ENCODE assay signal across 1 cellular context in the genomic region with DNA sequence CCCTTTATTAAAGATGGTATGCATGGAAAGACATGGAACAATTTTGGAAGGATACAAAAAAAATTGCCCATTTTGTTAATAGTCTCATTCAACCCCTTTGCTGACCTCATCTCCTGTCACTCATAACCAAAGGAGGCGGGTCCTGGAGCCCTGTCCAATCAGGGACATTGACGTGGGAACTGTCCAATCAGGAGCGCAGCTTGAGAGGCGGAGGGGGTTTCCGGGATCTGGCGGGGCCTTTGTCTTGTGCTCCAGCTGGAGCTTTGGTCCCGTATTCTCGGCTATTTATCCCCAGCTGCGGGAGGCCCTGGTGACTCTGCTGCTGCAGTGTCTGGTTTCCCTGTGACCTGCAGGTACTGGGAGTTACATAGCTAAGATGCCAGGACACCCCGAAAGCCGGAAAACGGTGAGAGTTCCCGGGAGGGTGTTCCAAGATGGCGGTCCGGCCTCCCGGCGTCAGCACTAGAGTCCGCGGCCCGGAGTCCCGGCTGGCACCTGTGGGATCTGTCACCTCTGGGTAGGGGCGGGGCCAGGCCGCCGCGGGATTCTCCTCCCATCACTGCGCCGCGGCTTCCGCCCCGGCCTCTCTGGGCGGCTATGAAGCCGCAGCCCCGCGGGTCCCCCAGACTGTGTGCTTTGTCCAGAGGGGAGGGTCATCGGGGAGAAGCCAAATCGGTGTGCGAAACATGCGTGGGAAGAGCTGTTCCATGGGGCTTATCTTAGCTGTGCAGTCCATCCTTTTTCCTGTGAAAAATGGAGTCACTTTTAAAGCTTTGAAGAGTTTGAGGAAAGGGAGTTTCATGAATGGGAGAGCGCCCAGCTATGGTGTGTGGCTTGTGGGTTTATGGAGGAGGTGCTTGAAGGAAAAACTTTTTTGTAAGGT.
TF ChIP-seq lines count a peak whose summit lies in the region.

TSS of gene ZNF678 (plus strand) at position 238 of the 883 bp plus-strand sequence. CDS start 87,436 bp downstream, outside the sequence.

TF ChIP-seq in K562, 482 proteins besides CTCF, POLR2A, EP300 and RAD21 (continued from another document and continues in another):
- TF ChIP-seq THRB (CRISPR knock-in tag; conservative IDR thresholded peaks at IDR 0.05) (0 out of 2 replicates have a peak, but pooled peaks have one; percentile 53), SRSF9 (IDR thresholded peaks at IDR 0.05; ENCODE audit: borderline replicate concordance, low read depth, low read length) (no peak), CREBBP (IDR thresholded peaks at IDR 0.05; ENCODE audit: low read depth, low read length) (no peak), NR1H2 (CRISPR knock-in tag; IDR thresholded peaks at IDR 0.05) (no peak), RBBP5 (IDR thresholded peaks at IDR 0.05; ENCODE audit: borderline replicate concordance, insufficient read depth, low read length, poor library complexity, severe bottlenecking) (peak; percentile 82), DACH1 (IDR thresholded peaks at IDR 0.05; ENCODE audit: partially characterized antibody) (no peak), ZNF253 (CRISPR knock-in tag; conservative IDR thresholded peaks at IDR 0.05) (no peak), KLF10 (CRISPR knock-in tag; IDR thresholded peaks at IDR 0.05) (no peak), RFX1 (IDR thresholded peaks at IDR 0.05) (no peak), ESRRA (IDR thresholded peaks at IDR 0.05; ENCODE audit: borderline replicate concordance, low read depth) (peak; percentile 67), PCBP1 (IDR thresholded peaks at IDR 0.05; ENCODE audit: low read depth, low read length, poor library complexity, severe bottlenecking) (no peak), KAT8 (IDR thresholded peaks at IDR 0.05; ENCODE audit: low read depth) (0 out of 2 replicates have a peak, but pooled peaks have one; percentile 61), ZNF76 (CRISPR knock-in tag; IDR thresholded peaks at IDR 0.05; ENCODE audit: borderline replicate concordance) (no peak), ZNF23 (CRISPR knock-in tag; IDR thresholded peaks at IDR 0.05) (no peak), TBL1XR1 (IDR thresholded peaks at IDR 0.05; ENCODE audit: low read length in 2 of 2) (no peak), NR2F6 (CRISPR knock-in tag; IDR thresholded peaks at IDR 0.05) (no peak; the same call in 1 of the 2 replicates), E2F8 (IDR thresholded peaks at IDR 0.05; ENCODE audit: low read depth, partially characterized antibody) (peak; percentile 74), DDX20 (tag; IDR thresholded peaks at IDR 0.05; ENCODE audit: low read depth) (no peak), RBFOX2 (IDR thresholded peaks at IDR 0.05; ENCODE audit: low read depth, low read length) (peak; percentile 93), ZNF134 (CRISPR knock-in tag; conservative IDR thresholded peaks at IDR 0.05) (no peak), ZNF311 (CRISPR knock-in tag; IDR thresholded peaks at IDR 0.05) (no peak), KDM4B (IDR thresholded peaks at IDR 0.05; ENCODE audit: borderline replicate concordance in 2 of 2, low read depth in 1 of 2) (peak in 1 of 2 experiments; percentile 77; a peak in 1 of 4 replicates), JUN (IDR thresholded peaks at IDR 0.05; ENCODE audit: borderline replicate concordance, low read depth, low read length) (peak; percentile 92), JUN (CRISPR knock-in tag; IDR thresholded peaks at IDR 0.05; ENCODE audit: borderline replicate concordance) (no peak), TCF3 (CRISPR knock-in tag; IDR thresholded peaks at IDR 0.05) (peak; percentile 86), SOX6 (IDR thresholded peaks at IDR 0.05) (0 out of 2 replicates have a peak, but pooled peaks have one; percentile 41), HCFC1 (IDR thresholded peaks at IDR 0.05; ENCODE audit: low read depth, low read length) (peak; percentile 44; the same call in 1 of the 2 replicates), TAF7 (tag; IDR thresholded peaks at IDR 0.05) (peak; percentile 56; the same call in 1 of the 2 replicates), ZNF584 (CRISPR knock-in tag; IDR thresholded peaks at IDR 0.05; ENCODE audit: low read depth) (no peak), IRF9 (tag; IDR thresholded peaks at IDR 0.05) (no peak), KAT7 (CRISPR knock-in tag; IDR thresholded peaks at IDR 0.05; ENCODE audit: borderline replicate concordance) (no peak), SRF (CRISPR knock-in tag; IDR thresholded peaks at IDR 0.05) (no peak), RB1 (IDR thresholded peaks at IDR 0.05; ENCODE audit: low read depth) (peak; percentile 66), MYBL2 (IDR thresholded peaks at IDR 0.05; ENCODE audit: low read depth) (no peak), MYBL2 (CRISPR knock-in tag; IDR thresholded peaks at IDR 0.05; ENCODE audit: borderline replicate concordance) (no peak), MTA2 (IDR thresholded peaks at IDR 0.05; ENCODE audit: low read depth) (peak; percentile 52; the same call in 1 of the 2 replicates), ETV5 (CRISPR knock-in tag; IDR thresholded peaks at IDR 0.05; ENCODE audit: low read depth) (peak; percentile 82), EHMT2 (IDR thresholded peaks at IDR 0.05) (peak; percentile 59; the same call in 1 of the 2 replicates), ZFP1 (CRISPR knock-in tag; IDR thresholded peaks at IDR 0.05) (no peak), SMAD2 (IDR thresholded peaks at IDR 0.05; ENCODE audit: low read depth, low read length) (no peak), HMBOX1 (IDR thresholded peaks at IDR 0.05) (no peak), TEAD1 (CRISPR knock-in tag; IDR thresholded peaks at IDR 0.05) (no peak; a peak in 1 of 4 replicates)
- TF ChIP-seq, protein P1, sequence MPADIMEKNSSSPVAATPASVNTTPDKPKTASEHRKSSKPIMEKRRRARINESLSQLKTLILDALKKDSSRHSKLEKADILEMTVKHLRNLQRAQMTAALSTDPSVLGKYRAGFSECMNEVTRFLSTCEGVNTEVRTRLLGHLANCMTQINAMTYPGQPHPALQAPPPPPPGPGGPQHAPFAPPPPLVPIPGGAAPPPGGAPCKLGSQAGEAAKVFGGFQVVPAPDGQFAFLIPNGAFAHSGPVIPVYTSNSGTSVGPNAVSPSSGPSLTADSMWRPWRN (IDR thresholded peaks at IDR 0.05; ENCODE audit: low read depth): no peak
- TF ChIP-seq, protein P2, sequence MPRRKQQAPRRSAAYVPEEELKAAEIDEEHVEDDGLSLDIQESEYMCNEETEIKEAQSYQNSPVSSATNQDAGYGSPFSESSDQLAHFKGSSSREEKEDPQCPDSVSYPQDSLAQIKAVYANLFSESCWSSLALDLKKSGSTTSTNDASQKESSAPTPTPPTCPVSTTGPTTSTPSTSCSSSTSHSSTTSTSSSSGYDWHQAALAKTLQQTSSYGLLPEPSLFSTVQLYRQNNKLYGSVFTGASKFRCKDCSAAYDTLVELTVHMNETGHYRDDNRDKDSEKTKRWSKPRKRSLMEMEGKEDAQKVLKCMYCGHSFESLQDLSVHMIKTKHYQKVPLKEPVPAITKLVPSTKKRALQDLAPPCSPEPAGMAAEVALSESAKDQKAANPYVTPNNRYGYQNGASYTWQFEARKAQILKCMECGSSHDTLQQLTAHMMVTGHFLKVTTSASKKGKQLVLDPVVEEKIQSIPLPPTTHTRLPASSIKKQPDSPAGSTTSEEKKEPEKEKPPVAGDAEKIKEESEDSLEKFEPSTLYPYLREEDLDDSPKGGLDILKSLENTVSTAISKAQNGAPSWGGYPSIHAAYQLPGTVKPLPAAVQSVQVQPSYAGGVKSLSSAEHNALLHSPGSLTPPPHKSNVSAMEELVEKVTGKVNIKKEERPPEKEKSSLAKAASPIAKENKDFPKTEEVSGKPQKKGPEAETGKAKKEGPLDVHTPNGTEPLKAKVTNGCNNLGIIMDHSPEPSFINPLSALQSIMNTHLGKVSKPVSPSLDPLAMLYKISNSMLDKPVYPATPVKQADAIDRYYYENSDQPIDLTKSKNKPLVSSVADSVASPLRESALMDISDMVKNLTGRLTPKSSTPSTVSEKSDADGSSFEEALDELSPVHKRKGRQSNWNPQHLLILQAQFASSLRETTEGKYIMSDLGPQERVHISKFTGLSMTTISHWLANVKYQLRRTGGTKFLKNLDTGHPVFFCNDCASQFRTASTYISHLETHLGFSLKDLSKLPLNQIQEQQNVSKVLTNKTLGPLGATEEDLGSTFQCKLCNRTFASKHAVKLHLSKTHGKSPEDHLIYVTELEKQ (CRISPR knock-in tag; IDR thresholded peaks at IDR 0.05): no peak
- TF ChIP-seq, protein P3, sequence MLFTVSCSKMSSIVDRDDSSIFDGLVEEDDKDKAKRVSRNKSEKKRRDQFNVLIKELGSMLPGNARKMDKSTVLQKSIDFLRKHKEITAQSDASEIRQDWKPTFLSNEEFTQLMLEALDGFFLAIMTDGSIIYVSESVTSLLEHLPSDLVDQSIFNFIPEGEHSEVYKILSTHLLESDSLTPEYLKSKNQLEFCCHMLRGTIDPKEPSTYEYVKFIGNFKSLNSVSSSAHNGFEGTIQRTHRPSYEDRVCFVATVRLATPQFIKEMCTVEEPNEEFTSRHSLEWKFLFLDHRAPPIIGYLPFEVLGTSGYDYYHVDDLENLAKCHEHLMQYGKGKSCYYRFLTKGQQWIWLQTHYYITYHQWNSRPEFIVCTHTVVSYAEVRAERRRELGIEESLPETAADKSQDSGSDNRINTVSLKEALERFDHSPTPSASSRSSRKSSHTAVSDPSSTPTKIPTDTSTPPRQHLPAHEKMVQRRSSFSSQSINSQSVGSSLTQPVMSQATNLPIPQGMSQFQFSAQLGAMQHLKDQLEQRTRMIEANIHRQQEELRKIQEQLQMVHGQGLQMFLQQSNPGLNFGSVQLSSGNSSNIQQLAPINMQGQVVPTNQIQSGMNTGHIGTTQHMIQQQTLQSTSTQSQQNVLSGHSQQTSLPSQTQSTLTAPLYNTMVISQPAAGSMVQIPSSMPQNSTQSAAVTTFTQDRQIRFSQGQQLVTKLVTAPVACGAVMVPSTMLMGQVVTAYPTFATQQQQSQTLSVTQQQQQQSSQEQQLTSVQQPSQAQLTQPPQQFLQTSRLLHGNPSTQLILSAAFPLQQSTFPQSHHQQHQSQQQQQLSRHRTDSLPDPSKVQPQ (CRISPR knock-in tag; IDR thresholded peaks at IDR 0.05; ENCODE audit: borderline replicate concordance): no peak
- TF ChIP-seq, protein P4, sequence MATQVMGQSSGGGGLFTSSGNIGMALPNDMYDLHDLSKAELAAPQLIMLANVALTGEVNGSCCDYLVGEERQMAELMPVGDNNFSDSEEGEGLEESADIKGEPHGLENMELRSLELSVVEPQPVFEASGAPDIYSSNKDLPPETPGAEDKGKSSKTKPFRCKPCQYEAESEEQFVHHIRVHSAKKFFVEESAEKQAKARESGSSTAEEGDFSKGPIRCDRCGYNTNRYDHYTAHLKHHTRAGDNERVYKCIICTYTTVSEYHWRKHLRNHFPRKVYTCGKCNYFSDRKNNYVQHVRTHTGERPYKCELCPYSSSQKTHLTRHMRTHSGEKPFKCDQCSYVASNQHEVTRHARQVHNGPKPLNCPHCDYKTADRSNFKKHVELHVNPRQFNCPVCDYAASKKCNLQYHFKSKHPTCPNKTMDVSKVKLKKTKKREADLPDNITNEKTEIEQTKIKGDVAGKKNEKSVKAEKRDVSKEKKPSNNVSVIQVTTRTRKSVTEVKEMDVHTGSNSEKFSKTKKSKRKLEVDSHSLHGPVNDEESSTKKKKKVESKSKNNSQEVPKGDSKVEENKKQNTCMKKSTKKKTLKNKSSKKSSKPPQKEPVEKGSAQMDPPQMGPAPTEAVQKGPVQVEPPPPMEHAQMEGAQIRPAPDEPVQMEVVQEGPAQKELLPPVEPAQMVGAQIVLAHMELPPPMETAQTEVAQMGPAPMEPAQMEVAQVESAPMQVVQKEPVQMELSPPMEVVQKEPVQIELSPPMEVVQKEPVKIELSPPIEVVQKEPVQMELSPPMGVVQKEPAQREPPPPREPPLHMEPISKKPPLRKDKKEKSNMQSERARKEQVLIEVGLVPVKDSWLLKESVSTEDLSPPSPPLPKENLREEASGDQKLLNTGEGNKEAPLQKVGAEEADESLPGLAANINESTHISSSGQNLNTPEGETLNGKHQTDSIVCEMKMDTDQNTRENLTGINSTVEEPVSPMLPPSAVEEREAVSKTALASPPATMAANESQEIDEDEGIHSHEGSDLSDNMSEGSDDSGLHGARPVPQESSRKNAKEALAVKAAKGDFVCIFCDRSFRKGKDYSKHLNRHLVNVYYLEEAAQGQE (CRISPR knock-in tag; IDR thresholded peaks at IDR 0.05; ENCODE audit: low read depth): no peak; the same call in 1 of the 2 replicates
